ENCODE assay signal across 16 cellular contexts in the genomic region with DNA sequence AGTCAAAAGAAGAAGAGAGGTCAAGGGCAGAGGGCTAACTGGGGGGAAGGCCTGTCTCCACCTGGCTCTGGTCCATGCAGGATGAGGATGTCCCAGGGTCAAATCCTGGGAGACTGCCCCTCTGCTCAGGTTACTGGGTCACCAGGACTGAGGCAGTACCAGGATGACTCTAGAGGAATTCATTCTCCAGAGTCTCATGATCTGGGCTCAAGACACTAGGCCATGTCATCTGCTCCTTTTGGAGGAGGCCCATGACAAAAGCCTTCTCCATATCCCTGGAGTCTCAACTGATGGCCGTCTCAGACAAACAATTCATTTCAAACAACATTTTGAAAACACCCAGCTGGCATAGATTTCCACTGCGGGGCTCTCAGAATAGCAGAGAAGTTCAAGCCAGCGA. TPM values are rescaled to one million over a fixed set of nuclear protein-coding genes. Genes with fewer than 3 reads are reported as not detected.
DNase-seq lines count a peak whose midpoint lies in the region; ATAC-seq and TF ChIP-seq lines count a peak whose summit lies in the region.
"Had no signal": no experiment of that assay in that cellular context is flagged by ENCODE, and none has a peak within 500 bp of the region (broad histone marks: within the 10 kb centered on the region; RNA-seq: fewer than 3 reads in every experiment).

No MANE protein-coding gene starts in this region.

- H3K4me3 ChIP-seq in right cardiac atrium (ENCODE audit: low read length) (no peak overlapping the region), GM23248 (no peak overlapping the region), coronary artery (no peak overlapping the region), SJCRH30 (no peak overlapping the region)
- H3K4me3 ChIP-seq: GM23338 had no signal

- no peak overlapping the region for H3K9ac ChIP-seq in GM23248

- intact Hi-C loops in left cardiac atrium (cut with DNase I) = no loop called here
- intact Hi-C loops in right cardiac atrium (cut with DNase I) = no loop called here
- intact Hi-C loops in sciatic nerve (cut with DNase I) = no loop called here

- H3K27ac ChIP-seq in right cardiac atrium (ENCODE audit: low read length) (no peak overlapping the region), GM23248 (peak overlapping the region; percentile 28; the same call in 1 of the 2 replicates), coronary artery (peak overlapping the region; percentile 10 to 19), SJCRH30 (no peak overlapping the region)
- H3K27ac ChIP-seq: C4-2B, HL-60 had no signal

- in situ Hi-C loops in GM23248 (cut with MboI) = no loop called here

- 67% methylated on average over 3 of the region's 3 CpGs for WGBS in right cardiac atrium
- WGBS in GM23248 (ENCODE audit: low coverage in 1 of 2, low lambda C conversion rate in 2 of 2, missing lambda C conversion rate in 2 of 2), 2 experiments = 7 to 13% methylated on average over 3 of the region's 3 CpGs

- DNase-seq in left cardiac atrium (no peak), right cardiac atrium (no peak), GM23248 (peak; percentile 2), coronary artery (ENCODE audit: low spot score) (no peak), sciatic nerve (ENCODE audit: low spot score) (no peak), SJCRH30 (no peak), NCI-H524 (lab: John Stamatoyannopoulos, UW) (no peak)
- no peak for DNase-seq in activated CD4-positive, alpha-beta T cell treated with anti-CD3 and anti-CD28 coated beads, Interleukin-2, amount 50 U/mL, for 1 hour
- DNase-seq: ACHN; AML-193; Caco-2; CD4-positive, alpha-beta T cell had no signal

- no peaks in the 10 kb centered on the region for H3F3A ChIP-seq in GM23248 (ENCODE audit: insufficient read depth)

- no peaks in the 10 kb centered on the region for H4K20me1 ChIP-seq in GM23248 (ENCODE audit: insufficient read depth)

- H3K36me3 ChIP-seq in GM23248 (ENCODE audit: low read depth) (no peaks in the 10 kb centered on the region), SJCRH30 (no peaks in the 10 kb centered on the region)

- no peak overlapping the region for H3K4me2 ChIP-seq in GM23248 (ENCODE audit: unreplicated experiment)
- H3K4me2 ChIP-seq: GM23338 had no signal

- H3K4me1 ChIP-seq in right cardiac atrium (ENCODE audit: control insufficient read depth, insufficient read depth, low read length) (peaks cover 4% of the 10 kb centered on the region), GM23248 (ENCODE audit: insufficient read depth) (peaks cover 18% of the 10 kb centered on the region), SJCRH30 (no peaks in the 10 kb centered on the region; the same call in 1 of the 2 replicates)

- H3K9me2 ChIP-seq in GM23248 (ENCODE audit: insufficient read depth) = no peaks in the 10 kb centered on the region

- H3K9me3 ChIP-seq in right cardiac atrium (ENCODE audit: control insufficient read depth, low read length) (no peaks in the 10 kb centered on the region), GM23248 (ENCODE audit: low read depth) (no peaks in the 10 kb centered on the region), SJCRH30 (replicated peaks) (no peaks in the 10 kb centered on the region)
- H3K9me3 ChIP-seq: Caco-2 had no signal

- ATAC-seq in left cardiac atrium (peak; percentile 17 to 38), right cardiac atrium (no peak), sciatic nerve (peak; percentile 34)
- ATAC-seq: GM23338, HCT116 had no signal

- TF ChIP-seq CTCF in coronary artery (IDR thresholded peaks at IDR 0.05) = no peak

- 0 out of 2 replicates have a peak overlapping the region, but pooled peaks have one; percentile 20 for H2AFZ ChIP-seq in GM23248
- H2AFZ ChIP-seq: GM23338 had no signal

- no peaks in the 10 kb centered on the region for H3K79me2 ChIP-seq in GM23248 (ENCODE audit: insufficient read depth)

- H3K27me3 ChIP-seq in right cardiac atrium (ENCODE audit: control insufficient read depth, insufficient read depth) = no peaks in the 10 kb centered on the region
- no peaks in the 10 kb centered on the region for H3K27me3 ChIP-seq in GM23248 (replicated peaks; ENCODE audit: insufficient read depth)
- no peaks in the 10 kb centered on the region for H3K27me3 ChIP-seq in SJCRH30

RNA-seq across cellular contexts. Expression of gene LCLAT1, which starts 49.0 kb away (rescaled TPM):
- 10 to 100 TPM; 13.4 to 13.8 TPM for total RNA-seq in left cardiac atrium
- 10 to 100 TPM; 15.8 to 18.7 (median 16.5) TPM for total RNA-seq in right cardiac atrium
- polyA plus RNA-seq in right cardiac atrium = 5.1 TPM
- 31.7 and 32.3 TPM in 2 replicates for total RNA-seq in GM23248 (2014; rRNA removed; shearing (Covaris generic))
- polyA plus RNA-seq in GM23248 (2016; fragmentation: Nextera tagmentation; extraction: Ambion mirVana) = 29.7 and 31.2 TPM in 2 replicates
- total RNA-seq in sciatic nerve = 8.2 TPM
- 29.0 and 35.9 TPM in 2 replicates for total RNA-seq in SJCRH30 (2014; rRNA removed; shearing (Covaris generic))

Comparison
In these comparisons a context has a peak if more than half of its experiments do, and no peak if none do; other contexts are left out.
1. ATAC-seq: peak in left cardiac atrium (2 of 2) and sciatic nerve (single experiment); none in right cardiac atrium (0 of 2).
2. H3K27ac ChIP-seq: peak in GM23248 (single experiment) and coronary artery (2 of 2); none in right cardiac atrium (single experiment) and SJCRH30 (single experiment).